Comparison of ENCODE assay signal across 17 cellular contexts in genomic region chr5:88861213-88861612, GRCh38. TPM values are rescaled to one million over a fixed set of nuclear protein-coding genes. Genes with fewer than 3 reads are reported as not detected.
DNase-seq lines count a peak whose midpoint lies in the region; ATAC-seq and TF ChIP-seq lines count a peak whose summit lies in the region.
"Had no signal": no experiment of that assay in that cellular context is flagged by ENCODE, and none has a peak within 500 bp of the region (broad histone marks: within the 10 kb centered on the region; RNA-seq: fewer than 3 reads in every experiment).

No MANE protein-coding gene starts in this region.

- H4K20me1 ChIP-seq in mammary epithelial cell (ENCODE audit: insufficient read depth, low read length) = no peaks in the 10 kb centered on the region
- no peaks in the 10 kb centered on the region for H4K20me1 ChIP-seq in osteoblast (ENCODE audit: insufficient read depth, low read length)

- dilution Hi-C loops in mammary epithelial cell (cut with HindIII; ENCODE audit: low sequenced_read_pairs) = no loop called here

- DNase-seq in mammary epithelial cell (peak; percentile 65), breast epithelium (ENCODE audit: low spot score in 2 of 2) (no peak), epithelial cell of esophagus (ENCODE audit: low read depth) (peak; percentile 85), osteoblast (ENCODE audit: insufficient read length, low spot score, missing footprints) (no peak), upper lobe of right lung (no peak), NCI-H2081 treated with DMSO at 0.1 percent for 48 hours (lab: John Stamatoyannopoulos, UW) (no peak)
- DNase-seq in effector CD8-positive, alpha-beta T cell (lab: John Stamatoyannopoulos, UW) = no peak
- no peak for DNase-seq in stimulated activated CD4-positive, alpha-beta T cell treated with anti-CD3 and anti-CD28 coated beads, Interleukin-4, amount 100 ng/mL, for 24 hours
- DNase-seq: C1 segment of cervical spinal cord, DMS 273 treated with DMSO at 0.1 percent for 48 hours, Karpas-422, NCI-H187 treated with DMSO at 0.1 percent for 48 hours, NCI-H2171, NCI-H446 treated with DMSO at 0.1 percent for 48 hours, NCI-H774, Right ventricle myocardium superior had no signal

- H3K4me3 ChIP-seq in mammary epithelial cell (replicated peaks in 1 of 3; ENCODE audit: insufficient read depth in 1 of 3, low read depth in 2 of 3, low read length in 3 of 3) (no peak overlapping the region), breast epithelium (no peak overlapping the region), epithelial cell of esophagus (ENCODE audit: low read length) (no peak overlapping the region), osteoblast (ENCODE audit: insufficient read depth, low read length) (no peak overlapping the region), upper lobe of right lung (no peak overlapping the region)

- H2AFZ ChIP-seq in mammary epithelial cell (ENCODE audit: low read depth, low read length) (no peak overlapping the region), osteoblast (ENCODE audit: low read length) (no peak overlapping the region)

- BruUV-seq in mammary epithelial cell (replicated peaks; lab: Mats Ljungman, UMichigan) = no TSS peak

- no peak for TF ChIP-seq POLR2A in breast epithelium (IDR thresholded peaks at IDR 0.05)

- H3K9me3 ChIP-seq in mammary epithelial cell (replicated peaks; ENCODE audit: insufficient read depth, low read length) (no peaks in the 10 kb centered on the region), breast epithelium (peaks cover 0 to 3% of the 10 kb centered on the region in 2 donors), osteoblast (ENCODE audit: low read depth, low read length) (no peaks in the 10 kb centered on the region), upper lobe of right lung (no peaks in the 10 kb centered on the region)

- H3K79me2 ChIP-seq in mammary epithelial cell (ENCODE audit: insufficient read depth, low read length) (no peaks in the 10 kb centered on the region), osteoblast (ENCODE audit: insufficient read depth, low read length) (no peaks in the 10 kb centered on the region)

- no peaks in the 10 kb centered on the region for H3K4me1 ChIP-seq in mammary epithelial cell (ENCODE audit: insufficient read depth, low read length)
- H3K4me1 ChIP-seq in breast epithelium = no peaks in the 10 kb centered on the region
- peaks cover 10% of the 10 kb centered on the region for H3K4me1 ChIP-seq in osteoblast (ENCODE audit: insufficient read depth, low read length)
- peaks cover 3% of the 10 kb centered on the region for H3K4me1 ChIP-seq in upper lobe of right lung

- ATAC-seq in upper lobe of right lung = peak; percentile 76

- H3K4me2 ChIP-seq in mammary epithelial cell (ENCODE audit: insufficient read depth, low read depth, low read length) (no peak overlapping the region), osteoblast (ENCODE audit: insufficient read depth, low read length) (peak overlapping the region; percentile 47)

- H3K27ac ChIP-seq in mammary epithelial cell (ENCODE audit: insufficient read depth, low read depth, low read length) = no peak overlapping the region
- H3K27ac ChIP-seq in breast epithelium = peak overlapping the region in 1 of 2 donors; percentile 0
- peak overlapping the region; percentile 6 for H3K27ac ChIP-seq in osteoblast (ENCODE audit: low read depth, low read length)
- no peak overlapping the region for H3K27ac ChIP-seq in upper lobe of right lung
- H3K27ac ChIP-seq: 22Rv1 had no signal

- TF ChIP-seq CTCF in mammary epithelial cell (conservative IDR thresholded peaks at IDR 0.05 in 1 of 2, IDR thresholded peaks at IDR 0.05 in 1 of 2; ENCODE audit: extremely low read depth in 1 of 2, insufficient read depth in 1 of 2, low read depth in 1 of 2, low read length in 2 of 2) (no peak), breast epithelium (IDR thresholded peaks at IDR 0.05) (no peak), epithelial cell of esophagus (IDR thresholded peaks at IDR 0.05; ENCODE audit: insufficient read depth, low read depth, low read length, missing control alignments) (no peak), osteoblast (IDR thresholded peaks at IDR 0.05; ENCODE audit: extremely low read depth, low read depth, low read length) (no peak), upper lobe of right lung (IDR thresholded peaks at IDR 0.05) (no peak)

- in situ Hi-C loops in mammary epithelial cell (cut with MboI; ENCODE audit: low sequenced_read_pairs in 2 of 2) = no loop called here

- WGBS in mammary epithelial cell (ENCODE audit: low coverage, missing lambda C conversion rate) = 0% methylated on average over 2 of the region's 2 CpGs

- H3K9ac ChIP-seq in mammary epithelial cell (ENCODE audit: insufficient read depth, low read length) = no peak overlapping the region

- H3K36me3 ChIP-seq in mammary epithelial cell (ENCODE audit: insufficient read depth, low read length) = no peaks in the 10 kb centered on the region
- no peaks in the 10 kb centered on the region for H3K36me3 ChIP-seq in breast epithelium
- H3K36me3 ChIP-seq in osteoblast (ENCODE audit: insufficient read depth, low read length) = no peaks in the 10 kb centered on the region
- no peaks in the 10 kb centered on the region for H3K36me3 ChIP-seq in upper lobe of right lung

- CTCF ChIA-PET in mammary epithelial cell (lab: Charles Lee; ENCODE audit: low non-redundant PET) = no interaction called here

- H3K27me3 ChIP-seq in mammary epithelial cell (ENCODE audit: insufficient read depth, low read length) (peaks cover 4% of the 10 kb centered on the region), breast epithelium (no peaks in the 10 kb centered on the region), osteoblast (ENCODE audit: insufficient read depth, low read length) (no peaks in the 10 kb centered on the region), upper lobe of right lung (no peaks in the 10 kb centered on the region)

- intact Hi-C loops in mammary epithelial cell (cut with micrococcal nuclease) (no loop called here), breast epithelium (cut with DNase I; ENCODE audit: low total_unique reads) (no loop called here), upper lobe of right lung (cut with DNase I) (no loop called here)

RNA-seq across cellular contexts. Expression of gene MEF2C, which starts 21.8 kb away (rescaled TPM):
- total RNA-seq in mammary epithelial cell (1 to 10 TPM in 1 of 2 donors, not detected in 1; 1.3 TPM), breast epithelium (10 to 100 TPM; 27.4 to 41.8 (median 32.1) TPM), osteoblast (9.4 and 13.4 TPM in 2 replicates), upper lobe of right lung (51.4 TPM)
- not detected for polyA plus RNA-seq in mammary epithelial cell
- polyA minus RNA-seq in mammary epithelial cell = not detected

Comparison
In these comparisons a context has a peak if more than half of its experiments do, and no peak if none do; other contexts are left out.
1. DNase-seq: peak in mammary epithelial cell (single experiment) and epithelial cell of esophagus (single experiment); none in breast epithelium (0 of 2), osteoblast (single experiment), upper lobe of right lung (single experiment), effector CD8-positive, alpha-beta T cell (single experiment), stimulated activated CD4-positive, alpha-beta T cell treated with anti-CD3 and anti-CD28 coated beads, Interleukin-4, amount 100 ng/mL, for 24 hours (single experiment) and NCI-H2081 treated with DMSO at 0.1 percent for 48 hours (single experiment).